11 cellular contexts compared by ENCODE assay signal in the genomic region with DNA sequence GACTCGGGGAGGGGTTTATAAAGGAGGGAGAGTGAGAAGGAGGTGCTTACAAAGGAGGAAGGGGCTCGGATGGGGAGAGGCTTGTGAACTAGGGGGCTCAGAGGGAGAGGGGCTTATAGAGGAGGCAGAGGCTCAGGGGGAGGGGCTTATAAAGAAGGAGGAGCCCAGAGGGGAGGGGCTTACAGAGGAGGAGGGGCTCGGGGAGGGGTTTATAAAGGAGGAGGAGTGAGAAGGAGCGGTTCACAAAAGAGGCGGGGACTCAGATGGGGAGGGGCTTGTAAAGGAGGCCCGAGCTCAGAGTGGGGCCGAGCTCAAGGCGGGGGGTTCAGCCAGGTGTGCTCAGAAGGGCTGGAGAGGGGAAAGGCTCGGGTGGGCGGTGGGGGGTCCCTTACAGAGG. TPM values are rescaled to one million over a fixed set of nuclear protein-coding genes. Genes with fewer than 3 reads are reported as not detected.
DNase-seq lines count a peak whose midpoint lies in the region; ATAC-seq, FAIRE-seq and TF ChIP-seq lines count a peak whose summit lies in the region.
"Had no signal": no experiment of that assay in that cellular context is flagged by ENCODE, and none has a peak within 500 bp of the region (broad histone marks: within the 10 kb centered on the region; RNA-seq: fewer than 3 reads in every experiment).

No MANE protein-coding gene starts in this region.

- H3K27me3 ChIP-seq in DND-41 (ENCODE audit: insufficient read depth, low read length, poor library complexity), result no peaks in the 10 kb centered on the region
- H3K27me3 ChIP-seq in foreskin keratinocyte, result peaks cover 47% of the 10 kb centered on the region

- CTCF ChIA-PET in A549 (lab: Yijun Ruan, JAX), result interaction anchor here (1.0 to 2.0 kb wide), 5 partner anchors 50 to 175 kb away, joined by 3 to 7 read pairs (median 4); no protein-coding TSS in a partner anchor
- CTCF ChIA-PET in T-cell (lab: Charles Lee), result interaction anchor here in 1 of 2 donors (0.5 to 1.0 kb wide), 4 partner anchors 21 to 747 kb away, joined by 3 to 4 read pairs (median 3); a partner anchor contains a TSS

- H4K20me1 ChIP-seq in DND-41 (ENCODE audit: insufficient read depth, low read length), result no peaks in the 10 kb centered on the region

- H3K9ac ChIP-seq in DND-41 (ENCODE audit: low read depth, low read length), result peak overlapping the region; percentile 65; the same call in 1 of the 2 replicates

- no peak for FAIRE-seq in A549 (lab: Jason Lieb, UNC)

- ATAC-seq in A549 (peak; percentile 45 to 47; a peak in 5 of 6 replicates), DND-41 (ENCODE audit: insufficient read depth, low read depth) (peak; percentile 27), T-cell (replicated peaks in 1 of 4) (peak in 3 of 4 experiments; percentile 20 to 58 (median 35)), foreskin keratinocyte (peak; percentile 39), HG03135 (IDR thresholded peaks at IDR 0.05; ENCODE audit: unreplicated experiment) (no peak), Right ventricle myocardium superior (ENCODE audit: poor library complexity) (no peak), HG02798 (IDR thresholded peaks at IDR 0.05; ENCODE audit: poor library complexity, unreplicated experiment) (no peak)

- H3K27ac Mint-ChIP-seq in T-cell, result no peak overlapping the region

- H3K9me3 ChIP-seq in A549 (no peaks in the 10 kb centered on the region), DND-41 (ENCODE audit: insufficient read depth, low read length, severe bottlenecking) (no peaks in the 10 kb centered on the region)
- H3K9me3 ChIP-seq: right lobe of liver had no signal

- H3K79me2 ChIP-seq in DND-41 (ENCODE audit: insufficient read depth, low read length), result no peaks in the 10 kb centered on the region

- no peak for TF ChIP-seq CTCF in A549 (IDR thresholded peaks at IDR 0.05)
- TF ChIP-seq CTCF in DND-41 (IDR thresholded peaks at IDR 0.05; ENCODE audit: borderline replicate concordance, extremely low read depth, low read length, poor library complexity, severe bottlenecking), result no peak
- TF ChIP-seq CTCF in foreskin keratinocyte (conservative IDR thresholded peaks at IDR 0.05), result no peak

- H3K4me3 ChIP-seq in A549, result no peak overlapping the region
- peak overlapping the region in 1 of 2 experiments; percentile 59; a peak in 3 of 4 replicates for H3K4me3 ChIP-seq in DND-41 (ENCODE audit: low read depth in 1 of 2, low read length in 2 of 2)

- H3K27me3 Mint-ChIP-seq in T-cell, result no peaks in the 10 kb centered on the region
- H3K27me3 Mint-ChIP-seq: stimulated activated naive CD8-positive, alpha-beta T cell treated with anti-CD3 and anti-CD28 coated beads, Interleukin-15, amount 100 ng/mL, for 72 hours had no signal

- H3K4me1 ChIP-seq in A549 (no peaks in the 10 kb centered on the region; the same call in 2 of the 3 replicates), DND-41 (ENCODE audit: insufficient read depth, low read length) (peaks cover 31% of the 10 kb centered on the region), foreskin keratinocyte (no peaks in the 10 kb centered on the region)

- H3K36me3 ChIP-seq in DND-41 (ENCODE audit: insufficient read depth, low read length), result no peaks in the 10 kb centered on the region; the same call in 1 of the 2 replicates
- H3K36me3 ChIP-seq: right lobe of liver had no signal

- H3K27ac ChIP-seq in A549 (no peak overlapping the region), DND-41 (ENCODE audit: low read length) (peak overlapping the region; percentile 90), foreskin keratinocyte (no peak overlapping the region)
- H3K27ac ChIP-seq: right lobe of liver had no signal

- no peaks in the 10 kb centered on the region for H3K36me3 Mint-ChIP-seq in T-cell

- no peak for TF ChIP-seq POLR2A in A549 (IDR thresholded peaks at IDR 0.05; ENCODE audit: low read length)

- WGBS in A549 (ENCODE audit: missing lambda C conversion rate), result 56% methylated on average over 6 of the region's 10 CpGs

- intact Hi-C loops in Right ventricle myocardium superior (cut with DNase I), result no loop called here

- H3K4me1 Mint-ChIP-seq in T-cell, result peaks cover 9 to 28% (median 13%) of the 10 kb centered on the region in 3 donors

- H3K4me2 ChIP-seq in A549 (no peak overlapping the region; the same call in 2 of the 3 replicates), DND-41 (ENCODE audit: insufficient read depth, low read length) (peak overlapping the region; percentile 68)

- TF ChIP-seq EP300 in A549 (IDR thresholded peaks at IDR 0.05), result no peak

- POLR2A ChIA-PET in A549 (lab: Yijun Ruan, JAX), result no interaction called here
- POLR2A ChIA-PET in T-cell (lab: Charles Lee), result no interaction called here

- H3K9me3 Mint-ChIP-seq in T-cell, result no peaks in the 10 kb centered on the region
- H3K9me3 Mint-ChIP-seq: stimulated activated naive CD8-positive, alpha-beta T cell treated with anti-CD3 and anti-CD28 coated beads, Interleukin-15, amount 100 ng/mL, for 72 hours had no signal

- peak in 1 of 2 experiments; percentile 47 for DNase-seq in A549 (ENCODE audit: low read depth in 1 of 2, low spot score in 1 of 2)
- DNase-seq in DND-41, result no peak
- peak in 26 of 34 experiments; percentile 22 to 53 (median 35) for DNase-seq in T-cell
- no peak for DNase-seq in foreskin keratinocyte
- no peak for DNase-seq in occipital lobe (lab: John Stamatoyannopoulos, UW)
- no peak for DNase-seq in Right ventricle myocardium superior
- DNase-seq: cortex of kidney had no signal

- H2AFZ ChIP-seq in DND-41 (ENCODE audit: low read depth, low read length), result no peak overlapping the region

- peak overlapping the region in 1 of 3 donors; percentile 69 for H3K4me3 Mint-ChIP-seq in T-cell

- TF ChIP-seq RAD21 in A549 (conservative IDR thresholded peaks at IDR 0.05 in 1 of 2, IDR thresholded peaks at IDR 0.05 in 1 of 2), result no peak

TF ChIP-seq in A549, 52 proteins besides CTCF, POLR2A, EP300 and RAD21 (continues in another document):
- TF ChIP-seq NPAS2 (CRISPR knock-in tag; IDR thresholded peaks at IDR 0.05; ENCODE audit: borderline replicate concordance) (no peak), RNF2 (IDR thresholded peaks at IDR 0.05; ENCODE audit: borderline replicate concordance, low read depth) (no peak)
- TF ChIP-seq, protein P1, sequence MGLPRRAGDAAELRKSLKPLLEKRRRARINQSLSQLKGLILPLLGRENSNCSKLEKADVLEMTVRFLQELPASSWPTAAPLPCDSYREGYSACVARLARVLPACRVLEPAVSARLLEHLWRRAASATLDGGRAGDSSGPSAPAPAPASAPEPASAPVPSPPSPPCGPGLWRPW (IDR thresholded peaks at IDR 0.05), result no peak

RNA-seq across cellular contexts. Expression of a gene that starts 0.5 kb away (rescaled TPM):
- polyA plus RNA-seq in A549 (2011; rRNA removed) (1.1 and 1.2 TPM in 2 replicates), A549 (2017; fragmentation: RNase III; extraction: RNeasy Plus Mini Kit Qiagen cat#74134 plus additional on column Dnase treatment) (0.62 to 1.0 TPM (median 0.67 TPM) in 3 replicates), foreskin keratinocyte (0.08 TPM in 1 of 2 replicates, not detected in the other)
- polyA plus RNA-seq in A549 (2012; cell fraction: cytosol; rRNA removed), result 0.26 and 0.47 TPM in 2 replicates
- polyA plus RNA-seq in A549 (2012; cell fraction: nucleus; rRNA removed), result 0.14 TPM in 1 of 2 replicates, not detected in the other
- 0.44 and 1.4 TPM in 2 replicates for polyA minus RNA-seq in A549 (2011; rRNA and poly(A)+ RNA removed)
- total RNA-seq in T-cell (1 to 10 TPM in 1 of 5 donors, under 1 TPM in 3, not detected in 1; 0.33 to 1.3 (median 0.78) TPM), foreskin keratinocyte (not detected in 2 replicates), occipital lobe (not detected), Right ventricle myocardium superior (not detected)

RNA-seq across cellular contexts. Expression of a gene that starts 3.4 kb away (rescaled TPM):
- polyA plus RNA-seq in A549 (2011; rRNA removed), result not detected in 2 replicates
- not detected in 2 replicates for polyA plus RNA-seq in A549 (2012; cell fraction: cytosol; rRNA removed)
- polyA plus RNA-seq in A549 (2012; cell fraction: nucleus; rRNA removed), result not detected in 2 replicates
- polyA plus RNA-seq in A549 (2017; fragmentation: RNase III; extraction: RNeasy Plus Mini Kit Qiagen cat#74134 plus additional on column Dnase treatment), result not detected in 3 replicates
- not detected in 2 replicates for polyA minus RNA-seq in A549 (2011; rRNA and poly(A)+ RNA removed)
- total RNA-seq in T-cell, result not detected
- not detected in 2 replicates for total RNA-seq in foreskin keratinocyte
- not detected in 2 replicates for polyA plus RNA-seq in foreskin keratinocyte
- not detected for total RNA-seq in occipital lobe
- not detected for total RNA-seq in Right ventricle myocardium superior
- total RNA-seq: right lobe of liver had no signal

RNA-seq across cellular contexts. Expression of a gene that starts 20.7 kb away (rescaled TPM):
- polyA plus RNA-seq in A549 (2011; rRNA removed) (3.3 and 4.6 TPM in 2 replicates), A549 (2017; fragmentation: RNase III; extraction: RNeasy Plus Mini Kit Qiagen cat#74134 plus additional on column Dnase treatment) (12.1 to 14.2 TPM (median 13.3 TPM) in 3 replicates), foreskin keratinocyte (17.2 and 17.8 TPM in 2 replicates)
- 14.9 and 17.8 TPM in 2 replicates for polyA plus RNA-seq in A549 (2012; cell fraction: cytosol; rRNA removed)
- 19.2 and 29.3 TPM in 2 replicates for polyA plus RNA-seq in A549 (2012; cell fraction: nucleus; rRNA removed)
- 1.1 and 2.2 TPM in 2 replicates for polyA minus RNA-seq in A549 (2011; rRNA and poly(A)+ RNA removed)
- total RNA-seq in T-cell (10 to 100 TPM in 3 of 5 donors, 1 to 10 TPM in 2; 5.0 to 12.3 (median 11.1) TPM), foreskin keratinocyte (12.3 and 12.6 TPM in 2 replicates), occipital lobe (10.6 TPM), Right ventricle myocardium superior (10.5 TPM)

RNA-seq across cellular contexts. Expression of a gene that starts 26.3 kb away (rescaled TPM):
- polyA plus RNA-seq in A549 (2011; rRNA removed) (13.9 and 14.4 TPM in 2 replicates), A549 (2017; fragmentation: RNase III; extraction: RNeasy Plus Mini Kit Qiagen cat#74134 plus additional on column Dnase treatment) (15.5 to 19.1 TPM (median 18.1 TPM) in 3 replicates), foreskin keratinocyte (36.7 and 37.9 TPM in 2 replicates)
- 30.1 and 34.7 TPM in 2 replicates for polyA plus RNA-seq in A549 (2012; cell fraction: cytosol; rRNA removed)
- 67.4 and 92.3 TPM in 2 replicates for polyA plus RNA-seq in A549 (2012; cell fraction: nucleus; rRNA removed)
- polyA minus RNA-seq in A549 (2011; rRNA and poly(A)+ RNA removed), result 13.8 and 22.6 TPM in 2 replicates
- total RNA-seq in T-cell (10 to 100 TPM; 74.0 to 85.6 (median 77.8) TPM), foreskin keratinocyte (39.7 and 43.1 TPM in 2 replicates), occipital lobe (42.0 TPM), Right ventricle myocardium superior (19.0 TPM)

RNA-seq across cellular contexts. Expression of a gene that starts 59.2 kb away (rescaled TPM):
- not detected in 2 replicates for polyA plus RNA-seq in A549 (2011; rRNA removed)
- not detected in 2 replicates for polyA plus RNA-seq in A549 (2012; cell fraction: cytosol; rRNA removed)
- polyA plus RNA-seq in A549 (2012; cell fraction: nucleus; rRNA removed), result 0.17 and 0.24 TPM in 2 replicates
- not detected in 3 replicates for polyA plus RNA-seq in A549 (2017; fragmentation: RNase III; extraction: RNeasy Plus Mini Kit Qiagen cat#74134 plus additional on column Dnase treatment)
- polyA minus RNA-seq in A549 (2011; rRNA and poly(A)+ RNA removed), result not detected in 2 replicates
- total RNA-seq in T-cell, result 10 to 100 TPM in 3 of 5 donors, 1 to 10 TPM in 2; 7.7 to 12.4 (median 10.3) TPM
- not detected in 2 replicates for total RNA-seq in foreskin keratinocyte
- polyA plus RNA-seq in foreskin keratinocyte, result not detected in 2 replicates
- total RNA-seq in occipital lobe, result not detected
- total RNA-seq in Right ventricle myocardium superior, result 0.46 TPM

Comparison
In these comparisons a context has a peak if more than half of its experiments do, and no peak if none do; other contexts are left out.
1. ATAC-seq: peak in A549 (2 of 2), DND-41 (single experiment), T-cell (3 of 4) and foreskin keratinocyte (single experiment); none in HG03135 (single experiment), Right ventricle myocardium superior (single experiment) and HG02798 (single experiment).
2. DNase-seq: peak in T-cell (26 of 34); none in DND-41 (single experiment), foreskin keratinocyte (0 of 2), occipital lobe (single experiment) and Right ventricle myocardium superior (single experiment).